In the genomic region with DNA sequence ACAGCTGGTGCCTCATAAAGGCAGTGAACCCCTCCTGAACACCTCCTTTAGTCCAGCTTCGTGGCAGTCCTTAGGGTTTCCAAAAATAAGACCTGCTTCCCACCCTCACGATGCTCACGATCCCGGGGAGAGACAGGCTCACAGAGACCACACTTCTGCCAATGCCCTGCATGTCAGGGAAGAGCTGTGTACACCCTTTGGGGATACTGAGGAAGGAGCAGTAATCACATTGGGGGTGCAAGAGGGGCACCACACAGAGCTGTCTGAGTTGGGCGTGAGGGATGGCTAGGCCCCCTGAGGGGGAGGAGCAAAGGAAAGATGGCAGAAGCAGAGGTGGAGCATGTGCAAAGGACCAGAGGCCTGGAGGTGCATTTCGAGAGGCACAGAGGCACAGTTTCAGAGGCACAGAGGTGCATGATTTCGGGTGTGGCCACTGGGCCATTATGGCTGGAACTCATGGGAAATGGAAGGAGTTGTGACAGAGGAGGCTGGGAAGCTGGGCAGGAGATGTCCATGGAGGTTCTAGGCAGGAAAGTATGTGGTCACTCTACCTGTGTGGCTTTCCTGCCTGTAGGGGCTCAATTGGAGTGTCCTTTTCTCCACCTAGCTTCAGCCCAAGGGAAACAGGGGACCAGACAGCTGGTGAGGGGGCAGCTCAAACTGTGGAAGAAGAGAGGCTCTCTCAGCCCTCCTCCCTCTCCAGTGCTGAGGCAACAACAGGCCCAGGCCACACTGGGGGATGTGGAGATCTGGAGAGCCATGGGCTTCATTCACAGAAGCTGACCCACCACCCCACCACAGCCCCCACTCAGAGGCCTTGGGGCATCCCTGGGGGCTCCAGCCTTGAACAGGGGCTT, we compare ENCODE assay signal across 15 cellular contexts.
"Had no signal": no experiment of that assay in that cellular context is flagged by ENCODE, and none has a peak within 500 bp of the region (broad histone marks: within the 10 kb centered on the region; RNA-seq: fewer than 3 reads in every experiment).

No MANE protein-coding gene starts in this region.

- H3K4me1 ChIP-seq: colonic mucosa had no signal

- H3K27me3 ChIP-seq: colonic mucosa, hepatocyte, stomach had no signal

- H3K4me3 ChIP-seq: colonic mucosa, hepatocyte, mucosa of descending colon, stomach had no signal

- ATAC-seq: natural killer cell had no signal

- H3K9me3 ChIP-seq: colonic mucosa, mucosa of descending colon, stomach had no signal

- H3K36me3 ChIP-seq: colonic mucosa, stomach had no signal

- DNase-seq: activated CD4-positive, alpha-beta T cell treated with anti-CD3 and anti-CD28 coated beads for 4 hours; activated effector memory CD4-positive, alpha-beta T cell treated with anti-CD3 and anti-CD28 coated beads, Interleukin-2, amount 50 U/mL, for 16 hours; activated naive CD8-positive, alpha-beta T cell treated with anti-CD3 and anti-CD28 coated beads, Interleukin-2, amount 10 ng/mL, durations not matched to agents 7 days and 5 days; activated T-cell treated with anti-CD3 and anti-CD28 coated beads, Interleukin-2, amount 50 U/mL, for 1 hour; caudate nucleus; colonic mucosa; effector CD8-positive, alpha-beta T cell; kidney; mucosa of descending colon; natural killer cell; nucleus accumbens; SHP77; stimulated activated CD4-positive, alpha-beta T cell treated with anti-CD3 and anti-CD28 coated beads, Interleukin-4, amount 100 ng/mL, for 24 hours had no signal

- H3K27ac ChIP-seq: colonic mucosa, hepatocyte had no signal
